8 cellular contexts compared by ENCODE assay signal in genomic region chr15:49169880-49170597, GRCh38. TPM values are rescaled to one million over a fixed set of nuclear protein-coding genes. Genes with fewer than 3 reads are reported as not detected.
DNase-seq lines count a peak whose midpoint lies in the region; ATAC-seq, FAIRE-seq and TF ChIP-seq lines count a peak whose summit lies in the region.

TSS of gene GALK2 (plus strand) at chr15:49170247. CDS start at chr15:49170323, 76 bp downstream.

- TF ChIP-seq POLR2A in HepG2 (IDR thresholded peaks at IDR 0.05; ENCODE audit: insufficient read depth in 1 of 2, low read depth in 2 of 2, low read length in 2 of 2): peak; percentile 71 to 89

- CTCF ChIA-PET in BJ (lab: Yijun Ruan, JAX) (interaction anchor here (0.6 kb wide), 2 partner anchors 9 to 1799 kb away, joined by 3 read pairs; no protein-coding TSS in a partner anchor), HepG2 (lab: Yijun Ruan, JAX; ENCODE audit: low intra/inter-chr PET ratio, low total read pairs) (no interaction called here)

- POLR2A ChIA-PET in BJ (lab: Charles Lee) (interaction anchor here (0.6 kb wide), 1 partner anchor 9 kb away, joined by 4 read pairs; no protein-coding TSS in a partner anchor), HepG2 (lab: Yijun Ruan, JAX) (interaction anchor here (0.7 to 3.1 kb wide), 10 partner anchors 8 to 1253 kb away, joined by 3 to 40 read pairs (median 4); partner anchors contain the start of genes CEP152, COPS2 and SECISBP2L)

- peak; percentile 89 for ATAC-seq in HG03460 (IDR thresholded peaks at IDR 0.05; ENCODE audit: unreplicated experiment)
- peak; percentile 100 for ATAC-seq in HepG2

- H3K27ac ChIP-seq in HepG2 (ENCODE audit: extremely low read length, insufficient read depth, low read length): peak within 1 kb of the TSS; percentile 79

- 12% methylated on average over 26 of the region's 30 CpGs for WGBS in HepG2 (ENCODE audit: low lambda C conversion rate)

- H4K20me1 ChIP-seq in HepG2 (ENCODE audit: insufficient read depth, low read length): no peaks in the 10 kb centered on the region

- FAIRE-seq in HepG2 (lab: Jason Lieb, UNC): peak; percentile 80

- no peak for TF ChIP-seq RAD21 in HepG2 (CRISPR knock-in tag; IDR thresholded peaks at IDR 0.05)

- no peaks in the 10 kb centered on the region for H3K9me3 ChIP-seq in HepG2 (ENCODE audit: low read length)

- H3K4me2 ChIP-seq in HepG2 (ENCODE audit: low read depth, low read length): peak within 1 kb of the TSS; percentile 71

- DNase-seq in BJ (ENCODE audit: low read depth) (peak; percentile 35), GM19240 (ENCODE audit: insufficient read length, low spot score) (peak; percentile 48), NCI-H526 treated with DMSO at 0.1 percent for 48 hours (lab: John Stamatoyannopoulos, UW) (peak; percentile 83), dermis blood vessel endothelial cell (peak; percentile 89), HepG2 (ENCODE audit: low spot score) (peak; percentile 84)
- peak; percentile 47 to 75 for DNase-seq in activated CD4-positive, alpha-beta T cell treated with anti-CD3 and anti-CD28 coated beads, Interleukin-2, amount 50 U/mL, for 24 hours (ENCODE audit: low read depth in 1 of 2, low spot score in 1 of 2)
- DNase-seq in stimulated activated CD4-positive, alpha-beta T cell treated with anti-CD3 and anti-CD28 coated beads, Interleukin-4, amount 100 ng/mL, for 1 hour: peak; percentile 76

- peaks cover 15% of the 10 kb centered on the region for H3K79me2 ChIP-seq in HepG2 (ENCODE audit: insufficient read depth, low read length)

- peak within 1 kb of the TSS; percentile 28 for H2AFZ ChIP-seq in HepG2 (ENCODE audit: low read length)

- TF ChIP-seq CTCF in BJ (IDR thresholded peaks at IDR 0.05; ENCODE audit: insufficient read depth, low read depth, low read length) (no peak), HepG2 (CRISPR knock-in tag; IDR thresholded peaks at IDR 0.05) (no peak)

- TF ChIP-seq EP300 in HepG2 (IDR thresholded peaks at IDR 0.05; ENCODE audit: low read depth in 2 of 2, low read length in 2 of 2): no peak
- TF ChIP-seq EP300 in HepG2 (CRISPR knock-in tag; IDR thresholded peaks at IDR 0.05; ENCODE audit: borderline replicate concordance): no peak

- H3K4me1 ChIP-seq in HepG2 (ENCODE audit: insufficient read depth, low read length): peaks cover 21% of the 10 kb centered on the region

- H3K4me3 ChIP-seq in BJ (ENCODE audit: low read depth, low read length) (peak within 1 kb of the TSS; percentile 49), HepG2 (replicated peaks in 1 of 3; ENCODE audit: insufficient read depth in 1 of 3, low read depth in 2 of 3, low read length in 3 of 3) (peak within 1 kb of the TSS; percentile 72 to 77 (median 74))

- in situ Hi-C loops in HepG2 (cut with HindIII; ENCODE audit: extremely low pct_ligation_motif_present, low pct_unique_long_range_greater_than_20kb): no loop called here

- H3K9ac ChIP-seq in HepG2 (ENCODE audit: insufficient read depth, low read depth, low read length): peak within 1 kb of the TSS; percentile 75

- H3K36me3 ChIP-seq in BJ (ENCODE audit: control insufficient read depth, insufficient read depth, low read length): no peaks in the 10 kb centered on the region
- no peaks in the 10 kb centered on the region for H3K36me3 ChIP-seq in HepG2 (replicated peaks in 1 of 2; ENCODE audit: control insufficient read depth in 1 of 2, insufficient read depth in 2 of 2, low read length in 2 of 2)

- intact Hi-C loops in HepG2 (cut with micrococcal nuclease; ENCODE audit: unreplicated experiment): loop anchor here (2.0 kb wide), 1 partner anchor 15 kb away; the partner anchor contains the start of gene COPS2

- H3K27me3 ChIP-seq in BJ (ENCODE audit: control insufficient read depth, insufficient read depth, low read length) (no peaks in the 10 kb centered on the region), HepG2 (ENCODE audit: control insufficient read depth in 1 of 2, insufficient read depth in 2 of 2, low read length in 2 of 2) (no peaks in the 10 kb centered on the region)

- BruUV-seq in HepG2 (replicated peaks; lab: Mats Ljungman, UMichigan): no TSS peak

TF ChIP-seq in HepG2, 621 proteins besides CTCF, POLR2A, EP300 and RAD21 (continues in another document):
- TF ChIP-seq KMT2A (CRISPR knock-in tag; IDR thresholded peaks at IDR 0.05) (peak; percentile 75; the same call in 1 of the 2 replicates), ZFX (CRISPR knock-in tag; IDR thresholded peaks at IDR 0.05; ENCODE audit: low read depth) (peak; percentile 77), MED8 (CRISPR knock-in tag; IDR thresholded peaks at IDR 0.05; ENCODE audit: insufficient replicate concordance) (peak; percentile 44), ZNF318 (CRISPR knock-in tag; IDR thresholded peaks at IDR 0.05) (no peak)

RNA-seq across cellular contexts. Expression of gene GALK2, which starts in this region (rescaled TPM):
- polyA plus RNA-seq in BJ (2011; rRNA removed): 19.4 and 22.5 TPM in 2 replicates
- polyA minus RNA-seq in BJ (2011; rRNA and poly(A)+ RNA removed): 26.1 and 42.1 TPM in 2 replicates
- total RNA-seq in dermis blood vessel endothelial cell: 54.4 and 73.5 TPM in 2 replicates
- 32.8 and 45.5 TPM in 2 replicates for total RNA-seq in HepG2 (2016; rRNA removed; fragmentation: Illumina TruSeq; extraction: Trizol)
- total RNA-seq in HepG2 (2016; cell fraction: cytosol; rRNA removed; fragmentation: Illumina TruSeq; extraction: Trizol; ENCODE audit: low read depth): 72.1 and 80.6 TPM in 2 replicates
- total RNA-seq in HepG2 (2016; cell fraction: insoluble cytoplasmic fraction; rRNA removed; fragmentation: Illumina TruSeq; extraction: Trizol): 34.2 and 46.1 TPM in 2 replicates
- total RNA-seq in HepG2 (2016; cell fraction: membrane; rRNA removed; fragmentation: Illumina TruSeq; extraction: Trizol): 33.4 and 33.6 TPM in 2 replicates
- total RNA-seq in HepG2 (2016; cell fraction: nucleus; rRNA removed; fragmentation: Illumina TruSeq; extraction: Trizol): 29.3 and 32.8 TPM in 2 replicates
- 15.5 and 17.6 TPM in 2 replicates for polyA plus RNA-seq in HepG2 (2011; rRNA removed)
- 17.8 and 18.0 TPM in 2 replicates for polyA plus RNA-seq in HepG2 (2011; cell fraction: cytosol; rRNA removed)
- polyA plus RNA-seq in HepG2 (2011; cell fraction: nucleus; rRNA removed): 10.2 and 12.7 TPM in 2 replicates
- 11.5 and 15.3 TPM in 2 replicates for polyA plus RNA-seq in HepG2 (2012)
- 1.6 and 1.9 TPM in 2 replicates for polyA plus RNA-seq in HepG2 (2016; cell fraction: cytosol; fragmentation: Illumina TruSeq; extraction: Trizol; ENCODE audit: low read depth)
- 29.5 and 33.0 TPM in 2 replicates for polyA plus RNA-seq in HepG2 (2016; cell fraction: insoluble cytoplasmic fraction; fragmentation: Illumina TruSeq; extraction: Trizol; ENCODE audit: low read depth)
- 4.7 and 5.0 TPM in 2 replicates for polyA plus RNA-seq in HepG2 (2016; cell fraction: membrane; fragmentation: Illumina TruSeq; extraction: Trizol; ENCODE audit: low read depth)
- 15.1 and 15.4 TPM in 2 replicates for polyA plus RNA-seq in HepG2 (2016; cell fraction: nucleus; fragmentation: Illumina TruSeq; extraction: Trizol; ENCODE audit: insufficient read depth, low read depth)
- 26.0 and 77.8 TPM in 2 replicates for polyA minus RNA-seq in HepG2 (2011; rRNA and poly(A)+ RNA removed; ENCODE audit: low replicate concordance)
- 18.2 and 19.0 TPM in 2 replicates for polyA minus RNA-seq in HepG2 (2011; cell fraction: cytosol; rRNA and poly(A)+ RNA removed)
- polyA minus RNA-seq in HepG2 (2011; cell fraction: nucleus; rRNA and poly(A)+ RNA removed): 41.5 and 42.8 TPM in 2 replicates

Comparison
In these comparisons a context has a peak if more than half of its experiments do, and no peak if none do; other contexts are left out.
1. Peak in every context shown above with its lines: DNase-seq, ATAC-seq, H3K4me3 ChIP-seq and H3K27ac ChIP-seq.
2. DNase-seq: peak in every context shown above with its lines; median percentile 89 in dermis blood vessel endothelial cell; 84 in HepG2; 83 in NCI-H526 treated with DMSO at 0.1 percent for 48 hours; 76 in stimulated activated CD4-positive, alpha-beta T cell treated with anti-CD3 and anti-CD28 coated beads, Interleukin-4, amount 100 ng/mL, for 1 hour; 61 in activated CD4-positive, alpha-beta T cell treated with anti-CD3 and anti-CD28 coated beads, Interleukin-2, amount 50 U/mL, for 24 hours; 48 in GM19240; 35 in BJ.